2 cellular contexts compared by ENCODE assay signal in the genomic region with DNA sequence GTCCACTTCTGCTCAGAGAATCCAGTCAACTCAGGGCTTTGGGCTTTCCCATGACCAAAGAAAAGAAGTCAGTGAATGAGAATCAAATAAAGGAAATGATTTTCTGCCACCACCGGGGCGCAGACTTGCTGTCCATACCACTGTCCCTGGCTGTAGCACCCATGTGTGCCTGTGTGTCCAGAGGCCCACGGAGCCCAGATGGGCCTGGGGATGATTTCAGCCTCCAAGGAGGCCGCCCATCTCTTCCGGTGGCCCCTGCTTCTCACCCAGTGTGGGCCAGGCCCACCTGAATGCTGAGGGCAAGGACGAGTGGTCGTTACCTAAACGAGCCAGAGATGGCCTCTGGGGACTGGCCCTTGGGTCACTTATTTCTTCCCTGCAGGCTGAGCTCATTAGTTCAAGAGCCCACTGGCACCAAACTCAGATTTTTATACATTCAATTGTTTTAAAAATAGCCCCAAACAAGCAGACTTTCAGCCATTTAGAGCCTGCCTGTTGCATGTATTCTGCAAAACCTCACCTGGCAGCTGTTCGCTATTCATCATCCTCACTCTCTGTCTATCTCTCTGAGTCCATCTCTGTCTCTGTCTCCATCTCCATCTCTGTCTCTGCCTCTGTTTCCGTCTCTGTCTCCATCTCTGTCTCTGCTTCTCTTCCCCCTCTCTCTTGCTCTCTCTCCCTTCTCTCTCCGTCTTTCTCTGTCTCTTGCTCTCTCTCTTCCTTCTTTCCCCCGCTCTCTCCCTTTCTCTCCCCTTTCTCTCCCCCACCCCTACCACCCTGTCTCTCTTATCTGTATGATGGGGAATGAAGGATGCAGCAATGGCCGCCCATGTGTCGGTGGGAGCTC.
TF ChIP-seq lines count a peak whose summit lies in the region.

No MANE protein-coding gene starts in this region.

TF ChIP-seq in HCT116, 20 proteins besides CTCF, POLR2A, EP300 and RAD21:
- no peak for TF ChIP-seq JUND (IDR thresholded peaks at IDR 0.05)
- TF ChIP-seq ZFX (IDR thresholded peaks at IDR 0.05) = no peak
- TF ChIP-seq SRF (IDR thresholded peaks at IDR 0.05; ENCODE audit: low read depth) = no peak
- no peak for TF ChIP-seq ELF1 (IDR thresholded peaks at IDR 0.05; ENCODE audit: borderline replicate concordance, low read depth)
- no peak for TF ChIP-seq MAX (IDR thresholded peaks at IDR 0.05)
- TF ChIP-seq REST (IDR thresholded peaks at IDR 0.05; ENCODE audit: low read depth) = no peak
- no peak for TF ChIP-seq EZH2 (IDR thresholded peaks at IDR 0.05)
- TF ChIP-seq POLR2AphosphoS5 (IDR thresholded peaks at IDR 0.05; ENCODE audit: low read depth, low read length) = no peak
- TF ChIP-seq ZBTB33 (IDR thresholded peaks at IDR 0.05; ENCODE audit: extremely low read depth, insufficient replicate concordance, low read length) = no peak
- no peak for TF ChIP-seq EGR1 (IDR thresholded peaks at IDR 0.05; ENCODE audit: low read depth)
- TF ChIP-seq EZH2phosphoT487 (IDR thresholded peaks at IDR 0.05; ENCODE audit: borderline replicate concordance) = no peak
- TF ChIP-seq FOSL1 (IDR thresholded peaks at IDR 0.05; ENCODE audit: low read depth) = no peak
- TF ChIP-seq CBX3 (IDR thresholded peaks at IDR 0.05; ENCODE audit: low read depth) = no peak
- TF ChIP-seq TCF7L2 (IDR thresholded peaks at IDR 0.05; ENCODE audit: borderline replicate concordance, extremely low read depth, insufficient read depth, insufficient read length) = no peak
- TF ChIP-seq, protein P1, sequence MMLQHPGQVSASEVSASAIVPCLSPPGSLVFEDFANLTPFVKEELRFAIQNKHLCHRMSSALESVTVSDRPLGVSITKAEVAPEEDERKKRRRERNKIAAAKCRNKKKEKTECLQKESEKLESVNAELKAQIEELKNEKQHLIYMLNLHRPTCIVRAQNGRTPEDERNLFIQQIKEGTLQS (IDR thresholded peaks at IDR 0.05) = no peak

TF ChIP-seq in H1, 55 proteins besides CTCF, POLR2A, EP300 and RAD21:
- no peak for TF ChIP-seq JUND (IDR thresholded peaks at IDR 0.05; ENCODE audit: low read length)
- TF ChIP-seq, protein P1 (IDR thresholded peaks at IDR 0.05; ENCODE audit: insufficient read depth, low read depth, low read length) = no peak
- TF ChIP-seq RNF2 (IDR thresholded peaks at IDR 0.05; ENCODE audit: borderline replicate concordance, low read depth, low read length, missing control alignments, poor library complexity, severe bottlenecking) = no peak
- no peak for TF ChIP-seq SIN3A (conservative IDR thresholded peaks at IDR 0.05 in 1 of 2, IDR thresholded peaks at IDR 0.05 in 1 of 2; ENCODE audit: low read depth in 1 of 2, low read length in 2 of 2)
- TF ChIP-seq ZNF274 (IDR thresholded peaks at IDR 0.05; ENCODE audit: borderline replicate concordance, extremely low read depth, low read length) = no peak
- TF ChIP-seq CBX8 (IDR thresholded peaks at IDR 0.05; ENCODE audit: borderline replicate concordance, low read depth, low read length) = no peak
- TF ChIP-seq CEBPB (IDR thresholded peaks at IDR 0.05; ENCODE audit: low read depth, low read length) = no peak
- TF ChIP-seq, protein P2, sequence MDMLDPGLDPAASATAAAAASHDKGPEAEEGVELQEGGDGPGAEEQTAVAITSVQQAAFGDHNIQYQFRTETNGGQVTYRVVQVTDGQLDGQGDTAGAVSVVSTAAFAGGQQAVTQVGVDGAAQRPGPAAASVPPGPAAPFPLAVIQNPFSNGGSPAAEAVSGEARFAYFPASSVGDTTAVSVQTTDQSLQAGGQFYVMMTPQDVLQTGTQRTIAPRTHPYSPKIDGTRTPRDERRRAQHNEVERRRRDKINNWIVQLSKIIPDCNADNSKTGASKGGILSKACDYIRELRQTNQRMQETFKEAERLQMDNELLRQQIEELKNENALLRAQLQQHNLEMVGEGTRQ (IDR thresholded peaks at IDR 0.05; ENCODE audit: low read length) = no peak
- TF ChIP-seq CREB1 (IDR thresholded peaks at IDR 0.05) = no peak
- no peak for TF ChIP-seq KDM1A (IDR thresholded peaks at IDR 0.05; ENCODE audit: borderline replicate concordance, low read length)
- no peak for TF ChIP-seq RXRA (IDR thresholded peaks at IDR 0.05; ENCODE audit: insufficient read depth, low read depth, low read length)
